ENCODE assay signal across 8 cellular contexts in the genomic region with DNA sequence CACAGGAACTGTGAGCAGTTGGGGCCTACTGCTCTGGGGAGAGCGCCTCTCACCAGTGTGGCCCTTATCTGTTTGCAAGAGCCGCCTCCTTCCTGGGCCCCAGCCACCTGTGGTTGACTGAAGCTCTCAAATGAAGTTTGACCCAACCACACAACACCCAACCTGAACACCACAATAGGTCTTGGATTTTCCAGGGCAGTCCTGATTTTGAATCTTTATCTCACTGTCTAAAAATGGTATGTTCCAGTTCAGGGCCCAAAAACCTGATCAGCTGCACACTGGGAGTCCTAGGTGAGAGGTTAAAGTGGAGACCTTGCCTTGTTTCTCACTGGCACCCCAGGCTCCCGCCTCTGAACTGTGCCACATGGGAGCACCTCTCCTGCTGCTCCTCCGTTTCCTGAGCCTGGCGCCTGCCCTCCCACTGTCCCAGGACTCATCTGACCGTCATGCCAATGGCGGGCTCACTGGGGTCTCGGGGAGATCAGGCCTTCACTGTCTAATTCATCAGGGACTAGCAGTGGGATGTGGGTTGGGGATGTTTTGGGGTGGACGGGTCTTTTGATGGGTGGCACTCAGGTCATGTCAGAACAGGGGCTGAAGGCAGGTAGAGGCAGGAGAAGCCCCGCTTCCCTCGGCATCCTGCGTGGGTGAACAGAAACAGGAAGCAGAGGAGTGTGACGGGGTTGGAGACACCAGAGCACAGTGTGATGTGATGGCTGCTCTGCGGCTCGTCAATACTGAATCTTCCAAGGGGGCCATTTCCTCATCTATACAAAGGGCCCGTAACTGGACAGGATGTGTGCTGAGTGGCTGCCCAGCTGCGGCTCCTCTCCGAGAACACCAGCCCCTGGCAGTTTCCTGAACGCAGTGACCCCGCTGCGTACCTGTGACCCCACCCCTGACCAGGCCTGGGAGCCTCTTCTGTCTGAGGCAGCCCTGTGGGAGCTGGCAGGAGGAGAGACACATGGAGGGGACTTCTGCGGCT.
DNase-seq lines count a peak whose midpoint lies in the region; ATAC-seq lines count a peak whose summit lies in the region.

No MANE protein-coding gene starts in this region.

- peak; percentile 78 to 81 for DNase-seq in activated T-cell treated with anti-CD3 and anti-CD28 coated beads, Interleukin-2, amount 50 U/mL, for 48 hours
- peak; percentile 49 to 65 (median 63) for DNase-seq in stimulated activated CD4-positive, alpha-beta T cell treated with anti-CD3 and anti-CD28 coated beads, Interleukin-12 subunit alpha, Interleukin-12 subunit beta, amount 100 ng/mL, for 48 hours (ENCODE audit: low read depth in 2 of 3, low spot score in 1 of 3)
- DNase-seq in SW 1271 (lab: John Stamatoyannopoulos, UW) (no peak), DMS 273 treated with DMSO at 0.1 percent for 48 hours (lab: John Stamatoyannopoulos, UW) (no peak), NCI-H510A (lab: John Stamatoyannopoulos, UW) (no peak)

- ATAC-seq in GM19328 (IDR thresholded peaks at IDR 0.05; ENCODE audit: unreplicated experiment) (peak; percentile 74), HG03439 (IDR thresholded peaks at IDR 0.05; ENCODE audit: unreplicated experiment) (peak; percentile 75), HG02588 (IDR thresholded peaks at IDR 0.05; ENCODE audit: unreplicated experiment) (no peak)

Comparison
In these comparisons a context has a peak if more than half of its experiments do, and no peak if none do; other contexts are left out.
1. DNase-seq: peak in activated T-cell treated with anti-CD3 and anti-CD28 coated beads, Interleukin-2, amount 50 U/mL, for 48 hours (2 of 2) and stimulated activated CD4-positive, alpha-beta T cell treated with anti-CD3 and anti-CD28 coated beads, Interleukin-12 subunit alpha, Interleukin-12 subunit beta, amount 100 ng/mL, for 48 hours (3 of 3); none in SW 1271 (0 of 2), DMS 273 treated with DMSO at 0.1 percent for 48 hours (single experiment) and NCI-H510A (single experiment).